ENCODE assay signal across 11 cellular contexts in genomic region chr17:42111265-42111636, GRCh38. TPM values are rescaled to one million over a fixed set of nuclear protein-coding genes. Genes with fewer than 3 reads are reported as not detected.
A peak's percentile ranks its signal among the peaks of the same experiment; 100 is the strongest.
DNase-seq lines count a peak whose midpoint lies in the region; ATAC-seq lines count a peak whose summit lies in the region.
"Had no signal": no experiment of that assay in that cellular context is flagged by ENCODE, and none has a peak within 500 bp of the region (broad histone marks: within the 10 kb centered on the region; RNA-seq: fewer than 3 reads in every experiment).

No MANE protein-coding gene starts in this region.

- H3K9me3 ChIP-seq in T-helper 17 cell (ENCODE audit: control insufficient read depth, low read length, poor library complexity, severe bottlenecking) (no peaks in the 10 kb centered on the region), subcutaneous abdominal adipose tissue (ENCODE audit: control insufficient read depth in 5 of 5, low read length in 5 of 5) (no peaks in the 10 kb centered on the region)

- no peak for DNase-seq in activated CD4-positive, alpha-beta T cell treated with anti-CD3 and anti-CD28 coated beads, Interleukin-2, amount 10 ng/mL, durations not matched to agents 24 days and 14 days
- DNase-seq in activated CD4-positive, alpha-beta T cell treated with anti-CD3 and anti-CD28 coated beads for 48 hours, result no peak
- DNase-seq in T-helper 17 cell (no peak), left kidney (ENCODE audit: low read depth, low spot score) (peak; percentile 53)
- DNase-seq in activated CD4-positive, CD25-positive, alpha-beta regulatory T cell (lab: John Stamatoyannopoulos, UW), result no peak
- DNase-seq: KBM-7 had no signal

- H3K27ac ChIP-seq in subcutaneous abdominal adipose tissue (ENCODE audit: low read depth, low read length), result peak overlapping the region; percentile 90

- no peaks in the 10 kb centered on the region for H3K9me3 Mint-ChIP-seq in activated CD4-positive, alpha-beta T cell treated with anti-CD3 and anti-CD28 coated beads, Interleukin-2, amount 10 ng/mL, durations not matched to agents 24 days and 14 days
- H3K9me3 Mint-ChIP-seq: endodermal cell had no signal

- peaks cover 45% of the 10 kb centered on the region for H3K36me3 Mint-ChIP-seq in activated CD4-positive, alpha-beta T cell treated with anti-CD3 and anti-CD28 coated beads, Interleukin-2, amount 10 ng/mL, durations not matched to agents 24 days and 14 days (ENCODE audit: low read depth)
- peaks cover 4% of the 10 kb centered on the region for H3K36me3 Mint-ChIP-seq in T-helper 17 cell (ENCODE audit: low read depth)

- no peaks in the 10 kb centered on the region for H3K27me3 Mint-ChIP-seq in activated CD4-positive, alpha-beta T cell treated with anti-CD3 and anti-CD28 coated beads, Interleukin-2, amount 10 ng/mL, durations not matched to agents 24 days and 14 days
- H3K27me3 Mint-ChIP-seq in T-helper 17 cell, result no peaks in the 10 kb centered on the region

- no peaks in the 10 kb centered on the region for H3K27me3 ChIP-seq in subcutaneous abdominal adipose tissue (ENCODE audit: control insufficient read depth in 5 of 5, insufficient read depth in 4 of 5, low read length in 5 of 5)

- H3K27ac Mint-ChIP-seq in activated CD4-positive, alpha-beta T cell treated with anti-CD3 and anti-CD28 coated beads, Interleukin-2, amount 10 ng/mL, durations not matched to agents 24 days and 14 days, result peak overlapping the region; percentile 93
- H3K27ac Mint-ChIP-seq in T-helper 17 cell, result no peak overlapping the region
- H3K27ac Mint-ChIP-seq: endodermal cell had no signal

- peak overlapping the region in 4 of 5 donors; percentile 71 to 94 (median 81) for H3K4me3 ChIP-seq in subcutaneous abdominal adipose tissue (ENCODE audit: low read depth in 1 of 5, low read length in 5 of 5)

- H3K4me1 Mint-ChIP-seq in activated CD4-positive, alpha-beta T cell treated with anti-CD3 and anti-CD28 coated beads, Interleukin-2, amount 10 ng/mL, durations not matched to agents 24 days and 14 days, result peaks cover 41% of the 10 kb centered on the region
- H3K4me1 Mint-ChIP-seq in T-helper 17 cell, result peaks cover 20% of the 10 kb centered on the region
- H3K4me1 Mint-ChIP-seq: endodermal cell had no signal

- H3K9ac ChIP-seq in subcutaneous abdominal adipose tissue (ENCODE audit: low read length in 5 of 5), result peak overlapping the region in 3 of 5 donors; percentile 81 to 93 (median 85)

- H3K4me3 Mint-ChIP-seq in activated CD4-positive, alpha-beta T cell treated with anti-CD3 and anti-CD28 coated beads, Interleukin-2, amount 10 ng/mL, durations not matched to agents 24 days and 14 days, result peak overlapping the region; percentile 94
- H3K4me3 Mint-ChIP-seq in T-helper 17 cell, result peak overlapping the region; percentile 33
- H3K4me3 Mint-ChIP-seq: endodermal cell had no signal

- peaks cover 8 to 23% (median 20%) of the 10 kb centered on the region in 5 donors for H3K4me1 ChIP-seq in subcutaneous abdominal adipose tissue (ENCODE audit: control insufficient read depth in 5 of 5, insufficient read depth in 5 of 5, low read length in 5 of 5)

- H3K36me3 ChIP-seq in subcutaneous abdominal adipose tissue (ENCODE audit: control insufficient read depth in 5 of 5, insufficient read depth in 5 of 5, low read length in 5 of 5), result peaks cover 0 to 49% (median 40%) of the 10 kb centered on the region in 5 donors

- intact Hi-C loops in activated CD4-positive, alpha-beta T cell treated with anti-CD3 and anti-CD28 coated beads, Interleukin-2, amount 10 ng/mL, durations not matched to agents 24 days and 14 days (cut with micrococcal nuclease), result loop anchor here (5.0 kb wide), 1 partner anchor 71 kb away; the partner anchor contains the start of gene KCNH4

- ATAC-seq in T-helper 17 cell, result no peak
- ATAC-seq in GM21423 (IDR thresholded peaks at IDR 0.05; ENCODE audit: unreplicated experiment), result no peak
- no peak for ATAC-seq in HG02852 (IDR thresholded peaks at IDR 0.05; ENCODE audit: unreplicated experiment)

RNA-seq across cellular contexts. Expression of gene DHX58, which starts 1.3 kb away (rescaled TPM):
- total RNA-seq in activated CD4-positive, alpha-beta T cell treated with anti-CD3 and anti-CD28 coated beads, Interleukin-2, amount 10 ng/mL, durations not matched to agents 24 days and 14 days, result 22.9 and 25.8 TPM in 2 replicates
- total RNA-seq in T-helper 17 cell, result 10 to 100 TPM; 16.9 to 24.0 TPM

RNA-seq across cellular contexts. Expression of gene KAT2A, which starts 9.9 kb away (rescaled TPM):
- total RNA-seq in activated CD4-positive, alpha-beta T cell treated with anti-CD3 and anti-CD28 coated beads, Interleukin-2, amount 10 ng/mL, durations not matched to agents 24 days and 14 days, result 76.6 and 77.4 TPM in 2 replicates
- 10 to 100 TPM; 33.3 to 35.5 TPM for total RNA-seq in T-helper 17 cell

RNA-seq across cellular contexts. Expression of gene HSPB9, which starts 11.4 kb away (rescaled TPM):
- total RNA-seq in activated CD4-positive, alpha-beta T cell treated with anti-CD3 and anti-CD28 coated beads, Interleukin-2, amount 10 ng/mL, durations not matched to agents 24 days and 14 days, result not detected in 2 replicates
- not detected for total RNA-seq in T-helper 17 cell
- total RNA-seq: T-helper 1 cell treated with Interleukin-12 subunit alpha and Interleukin-12 subunit beta and Interleukin-4 antibody, amounts not matched to agents 30 ng/mL and 1 ng/mL, for 36 hours had no signal

RNA-seq across cellular contexts. Expression of gene ZNF385C, which starts 13.0 kb away (rescaled TPM):
- total RNA-seq in activated CD4-positive, alpha-beta T cell treated with anti-CD3 and anti-CD28 coated beads, Interleukin-2, amount 10 ng/mL, durations not matched to agents 24 days and 14 days, result 0.16 TPM in 1 of 2 replicates, not detected in the other
- under 1 TPM; 0.16 to 0.20 TPM for total RNA-seq in T-helper 17 cell
- total RNA-seq: T-helper 1 cell treated with Interleukin-12 subunit alpha and Interleukin-12 subunit beta and Interleukin-4 antibody, amounts not matched to agents 30 ng/mL and 1 ng/mL, for 36 hours had no signal

RNA-seq across cellular contexts. Expression of gene RAB5C, which starts 43.5 kb away (rescaled TPM):
- 55.8 and 64.6 TPM in 2 replicates for total RNA-seq in activated CD4-positive, alpha-beta T cell treated with anti-CD3 and anti-CD28 coated beads, Interleukin-2, amount 10 ng/mL, durations not matched to agents 24 days and 14 days
- 10 to 100 TPM; 74.3 to 97.9 TPM for total RNA-seq in T-helper 17 cell
